ENCODE assay signal across 8 cellular contexts in the genomic region with DNA sequence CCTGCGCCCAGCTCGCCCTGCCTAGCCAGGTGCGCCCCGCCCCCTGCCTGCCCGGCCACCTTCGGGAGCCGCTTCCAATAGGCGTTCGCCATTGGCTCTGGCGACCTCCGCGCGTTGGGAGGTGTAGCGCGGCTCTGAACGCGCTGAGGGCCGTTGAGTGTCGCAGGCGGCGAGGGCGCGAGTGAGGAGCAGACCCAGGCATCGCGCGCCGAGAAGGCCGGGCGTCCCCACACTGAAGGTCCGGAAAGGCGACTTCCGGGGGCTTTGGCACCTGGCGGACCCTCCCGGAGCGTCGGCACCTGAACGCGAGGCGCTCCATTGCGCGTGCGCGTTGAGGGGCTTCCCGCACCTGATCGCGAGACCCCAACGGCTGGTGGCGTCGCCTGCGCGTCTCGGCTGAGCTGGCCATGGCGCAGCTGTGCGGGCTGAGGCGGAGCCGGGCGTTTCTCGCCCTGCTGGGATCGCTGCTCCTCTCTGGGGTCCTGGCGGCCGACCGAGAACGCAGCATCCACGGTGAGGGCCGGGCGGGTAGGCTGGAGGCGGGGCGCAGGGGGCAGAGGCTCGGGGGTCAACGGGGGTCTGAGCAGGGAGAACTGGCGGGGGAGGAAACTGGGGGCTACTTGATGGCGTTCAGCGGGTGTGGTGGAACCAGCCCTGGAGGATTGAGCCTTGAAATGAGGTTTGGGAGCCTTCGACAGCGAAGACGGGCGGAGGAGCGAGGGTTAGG. TPM values are rescaled to one million over a fixed set of nuclear protein-coding genes. Genes with fewer than 3 reads are reported as not detected.
A peak's percentile ranks its signal among the peaks of the same experiment; 100 is the strongest.
DNase-seq lines count a peak whose midpoint lies in the region; ATAC-seq, FAIRE-seq and TF ChIP-seq lines count a peak whose summit lies in the region.

Gene SPINT2, plus strand, starts transcription at position 88 of the 727 bp plus-strand sequence. Its CDS starts 320 bp downstream, at position 408.

- no peak for DNase-seq in GM12864 (ENCODE audit: low read depth)
- DNase-seq in WTC11 (ENCODE audit: low spot score), result peak; percentile 93
- peak; percentile 60 to 98 for DNase-seq in H1 (ENCODE audit: low read depth in 1 of 2, low spot score in 2 of 2)
- no peak for DNase-seq in mucosa of gallbladder (ENCODE audit: low spot score)

- peak within 1 kb of the TSS; percentile 99 for H3K27ac Mint-ChIP-seq in WTC11

- peak within 1 kb of the TSS; percentile 97 to 100 for H3K4me2 ChIP-seq in H1 (ENCODE audit: insufficient read depth in 1 of 2, low read depth in 2 of 2, low read length in 2 of 2)

- no peak within 1 kb of the TSS for H3K14ac ChIP-seq in H1 (ENCODE audit: insufficient read length)

- H3K23me2 ChIP-seq in H1 (ENCODE audit: low read depth, low read length), result peaks cover 7% of the 10 kb centered on the region

- peaks cover 53% of the 10 kb centered on the region for H3K4me1 Mint-ChIP-seq in WTC11

- no peak within 1 kb of the TSS for H2AK5ac ChIP-seq in H1 (ENCODE audit: low read depth, low read length)

- peaks cover 14% of the 10 kb centered on the region for H3K79me1 ChIP-seq in H1 (ENCODE audit: low read depth, low read length)

- no peaks in the 10 kb centered on the region; the same call in 1 of the 2 replicates for H3K36me3 Mint-ChIP-seq in WTC11

- ATAC-seq in WTC11 (peak; percentile 64), GM21717 (IDR thresholded peaks at IDR 0.05; ENCODE audit: unreplicated experiment) (no peak), GM21619 (IDR thresholded peaks at IDR 0.05; ENCODE audit: unreplicated experiment) (no peak)

- peak within 1 kb of the TSS; percentile 92 for H3K9ac ChIP-seq in HUES48 (ENCODE audit: low read depth, low read length)
- peak within 1 kb of the TSS; percentile 78 to 92 (median 88) for H3K9ac ChIP-seq in H1 (replicated peaks in 1 of 4; ENCODE audit: extremely low read depth in 1 of 4, low read depth in 3 of 4, low read length in 3 of 4)

- peak within 1 kb of the TSS; percentile 90; the same call in 1 of the 2 replicates for H2BK15ac ChIP-seq in H1 (ENCODE audit: low read length)

- peak within 1 kb of the TSS; percentile 99 for H3K18ac ChIP-seq in H1 (ENCODE audit: extremely low read depth, low read length)

- H4K20me1 ChIP-seq in H1 (replicated peaks in 1 of 2; ENCODE audit: control insufficient read depth in 1 of 2, insufficient read depth in 2 of 2, low read length in 2 of 2), result peaks cover 5 to 16% of the 10 kb centered on the region in 2 experiments

- H3K4me3 Mint-ChIP-seq in WTC11, result peak within 1 kb of the TSS; percentile 99

- peak within 1 kb of the TSS; percentile 89 for H3K56ac ChIP-seq in H1 (replicated peaks; ENCODE audit: insufficient read length, low read depth, low read length)

- H3K36me3 ChIP-seq in HUES48 (ENCODE audit: control insufficient read depth, insufficient read depth, low read length) (no peaks in the 10 kb centered on the region), H1 (ENCODE audit: control insufficient read depth in 2 of 4, insufficient read depth in 4 of 4, low read length in 3 of 4) (0 out of 8 replicates have a peak, but pooled peaks cover 0 to 3% (median 0%) of the 10 kb centered on the region in 4 experiments)

- peak within 1 kb of the TSS; percentile 72; the same call in 1 of the 2 replicates for H2BK12ac ChIP-seq in H1 (ENCODE audit: low read depth, low read length)

- H3K23ac ChIP-seq in H1 (ENCODE audit: insufficient read length), result no peak within 1 kb of the TSS

- peak within 1 kb of the TSS; percentile 99 for H4K5ac ChIP-seq in H1 (ENCODE audit: insufficient read length, low read depth, low read length)

- H4K8ac ChIP-seq in H1 (ENCODE audit: extremely low read depth, insufficient read depth, low read length), result peak within 1 kb of the TSS; percentile 95

- H3K27ac ChIP-seq in HUES48 (ENCODE audit: low read depth, low read length) (peak within 1 kb of the TSS; percentile 95), H1 (ENCODE audit: low read depth, low read length) (peak within 1 kb of the TSS; percentile 94), temporal lobe (ENCODE audit: low read depth, low read length) (peak within 1 kb of the TSS; percentile 80)

- H2BK20ac ChIP-seq in H1 (ENCODE audit: low read length), result no peak within 1 kb of the TSS

- H3K4ac ChIP-seq in H1 (replicated peaks; ENCODE audit: insufficient read length, low read depth, low read length), result peak within 1 kb of the TSS; percentile 83

- H3K9me3 Mint-ChIP-seq in WTC11, result no peaks in the 10 kb centered on the region

- 1% methylated on average over 54 of the region's 78 CpGs; no CpG with 5 or more reads in 1 of the 2 experiments for WGBS in H1 (ENCODE audit: extremely low coverage in 1 of 2, insufficient coverage in 1 of 2, insufficient read length in 1 of 2, insufficient replicate concordance in 2 of 2, low coverage in 1 of 2, low lambda C conversion rate in 2 of 2, missing lambda C conversion rate in 1 of 2), 2 experiments

- H3K4me3 ChIP-seq in GM12864 (ENCODE audit: low read depth, low read length) (peak within 1 kb of the TSS; percentile 52), HUES48 (ENCODE audit: low read depth, low read length) (peak within 1 kb of the TSS; percentile 73), H1 (ENCODE audit: extremely low read depth in 1 of 4, insufficient read depth in 2 of 4, low read depth in 3 of 4, low read length in 4 of 4) (peak within 1 kb of the TSS; percentile 84 to 89 (median 85))

- CTCF ChIA-PET in WTC11 (lab: Charles Lee), result interaction anchor here (0.7 to 5.8 kb wide), 17 partner anchors 8 to 408 kb away, joined by 3 to 50 read pairs (median 5); partner anchors contain the start of genes CATSPERG, FAM98C, GGN and PPP1R14A
- CTCF ChIA-PET in H1 (lab: Charles Lee; ENCODE audit: partially characterized antibody), result interaction anchor here (0.6 to 8.6 kb wide), 16 partner anchors 12 to 569 kb away, joined by 3 to 84 read pairs (median 4); partner anchors contain the start of genes C19orf33 and PSMD8

- POLR2A ChIA-PET in WTC11 (lab: Charles Lee), result interaction anchor here (0.5 to 2.5 kb wide), 10 partner anchors 8 to 585 kb away, joined by 3 to 20 read pairs (median 3); partner anchors contain the start of genes C19orf33, GGN, PPP1R14A and PSMD8
- POLR2A ChIA-PET in H1 (lab: Charles Lee; ENCODE audit: partially characterized antibody), result interaction anchor here (0.6 to 3.6 kb wide), 43 partner anchors 9 to 562 kb away, joined by 3 to 25 read pairs (median 4); partner anchors contain the start of genes CATSPERG, FAM98C, GGN and KCNK6

- peak within 1 kb of the TSS; percentile 99 for H2BK5ac ChIP-seq in H1 (ENCODE audit: low read depth, low read length)

- TF ChIP-seq CTCF in GM12864 (IDR thresholded peaks at IDR 0.05; ENCODE audit: low read depth, low read length, missing control alignments), result no peak
- TF ChIP-seq CTCF in WTC11 (IDR thresholded peaks at IDR 0.05), result no peak
- TF ChIP-seq CTCF in H1 (IDR thresholded peaks at IDR 0.05; ENCODE audit: control extremely low read depth in 1 of 3, insufficient read depth in 1 of 3, low read depth in 1 of 3, low read length in 3 of 3), result no peak

- peaks cover 30 to 47% of the 10 kb centered on the region in 2 experiments for H3K79me2 ChIP-seq in H1 (ENCODE audit: control insufficient read depth in 1 of 2, insufficient read depth in 2 of 2, low read length in 2 of 2)

- no peak for TF ChIP-seq EP300 in H1 (IDR thresholded peaks at IDR 0.05; ENCODE audit: borderline replicate concordance in 1 of 2, low read depth in 2 of 2, low read length in 2 of 2)

- TF ChIP-seq RAD21 in H1 (IDR thresholded peaks at IDR 0.05 in 1 of 2, conservative IDR thresholded peaks at IDR 0.05 in 1 of 2; ENCODE audit: low read depth in 2 of 2, low read length in 2 of 2), result no peak

- no peaks in the 10 kb centered on the region for H3K27me3 ChIP-seq in HUES48 (ENCODE audit: control insufficient read depth, insufficient read depth, low read length)
- H3K27me3 ChIP-seq in H1 (replicated peaks in 1 of 4; ENCODE audit: control insufficient read depth in 3 of 4, extremely low read depth in 1 of 4, insufficient read depth in 3 of 4, low read length in 3 of 4), result no peaks in the 10 kb centered on the region

- peak within 1 kb of the TSS; percentile 3; the same call in 1 of the 2 replicates for H2AFZ ChIP-seq in H1 (ENCODE audit: low read length)

- H2BK120ac ChIP-seq in H1 (replicated peaks; ENCODE audit: low read depth, low read length), result no peak within 1 kb of the TSS

- TF ChIP-seq POLR2A in H1 (IDR thresholded peaks at IDR 0.05; ENCODE audit: control extremely low read depth in 1 of 2, low read depth in 2 of 2, low read length in 2 of 2), result peak; percentile 90 to 94

- H4K91ac ChIP-seq in H1 (replicated peaks; ENCODE audit: insufficient read length, low read length), result peak within 1 kb of the TSS; percentile 94

- no peaks in the 10 kb centered on the region for H3K9me3 ChIP-seq in HUES48 (ENCODE audit: control insufficient read depth, insufficient read depth, low read length)
- H3K9me3 ChIP-seq in H1 (ENCODE audit: insufficient read depth in 2 of 2, low read depth in 1 of 2, low read length in 1 of 2), result no peaks in the 10 kb centered on the region

- no peaks in the 10 kb centered on the region for H3K27me3 Mint-ChIP-seq in WTC11 (ENCODE audit: low read depth)

- FAIRE-seq in H1 (lab: Jason Lieb, UNC), result no peak

- peaks cover 31% of the 10 kb centered on the region for H3K4me1 ChIP-seq in HUES48 (ENCODE audit: control insufficient read depth, insufficient read depth, low read length)
- peaks cover 12 to 34% (median 19%) of the 10 kb centered on the region in 4 experiments for H3K4me1 ChIP-seq in H1 (replicated peaks in 1 of 4; ENCODE audit: control insufficient read depth in 3 of 4, insufficient read depth in 4 of 4, low read length in 3 of 4)

TF ChIP-seq in WTC11, 78 proteins besides CTCF, POLR2A, EP300 and RAD21 (continues in another document):
- no peak; the same call in 1 of the 2 replicates for TF ChIP-seq JUN (CRISPR knock-in tag; IDR thresholded peaks at IDR 0.05)
- peak; percentile 94 for TF ChIP-seq ZNF232 (CRISPR knock-in tag; IDR thresholded peaks at IDR 0.05)
- TF ChIP-seq ZNF263 (CRISPR knock-in tag; IDR thresholded peaks at IDR 0.05; ENCODE audit: low read depth), result no peak
- peak; percentile 98 for TF ChIP-seq ZNF121 (CRISPR knock-in tag; IDR thresholded peaks at IDR 0.05)

TF ChIP-seq in H1, 55 proteins besides CTCF, POLR2A, EP300 and RAD21 (continues in another document):
- peak; percentile 85 for TF ChIP-seq KDM4A (IDR thresholded peaks at IDR 0.05; ENCODE audit: low read depth, low read length, severe bottlenecking)
- no peak for TF ChIP-seq KDM5A (IDR thresholded peaks at IDR 0.05; ENCODE audit: low read length)
- no peak for TF ChIP-seq CEBPB (IDR thresholded peaks at IDR 0.05; ENCODE audit: low read depth, low read length)

RNA-seq across cellular contexts. Expression of gene SPINT2, which starts in this region (rescaled TPM):
- 335 to 400 TPM (median 358 TPM) in 3 replicates for total RNA-seq in WTC11 (2021)
- total RNA-seq in H1 (2021; fragmentation: NEBNext Ultra II Directional; extraction: Animal tissue kit (Norgen Biotek cat#: 25700)), result 296 and 303 TPM in 2 replicates
- 294 and 376 TPM in 2 replicates for polyA plus RNA-seq in H1 (2011; rRNA removed)
- polyA plus RNA-seq in H1 (2011; cell fraction: cytosol; rRNA removed), result 293 TPM
- 296 TPM for polyA plus RNA-seq in H1 (2011; cell fraction: nucleus; rRNA removed)
- polyA plus RNA-seq in H1 (2012, experiment 1 of 2), result 239 to 303 TPM (median 281 TPM) in 4 replicates
- polyA plus RNA-seq in H1 (2012, experiment 2 of 2), result 299 TPM
- polyA plus RNA-seq in H1 (2013, experiment 1 of 2), result 265 TPM
- polyA plus RNA-seq in H1 (2013, experiment 2 of 2), result 292 TPM
- polyA minus RNA-seq in H1 (2011; rRNA and poly(A)+ RNA removed), result 139 and 147 TPM in 2 replicates
- 139 TPM for polyA minus RNA-seq in H1 (2011; cell fraction: cytosol; rRNA and poly(A)+ RNA removed)
- polyA minus RNA-seq in H1 (2011; cell fraction: nucleus; rRNA and poly(A)+ RNA removed), result 76.6 TPM
- 567 TPM for total RNA-seq in mucosa of gallbladder
- 60.0 TPM for total RNA-seq in temporal lobe

Comparison
In these comparisons a context has a peak if more than half of its experiments do, and no peak if none do; other contexts are left out.
1. DNase-seq: peak in WTC11 (single experiment) and H1 (2 of 2); none in GM12864 (single experiment) and mucosa of gallbladder (single experiment).
2. Peak in every context shown above with its lines, with median percentiles within 50 percentile points of each other: H3K4me3 ChIP-seq and H3K27ac ChIP-seq.